Comparison of ENCODE assay signal across 14 cellular contexts in the genomic region with DNA sequence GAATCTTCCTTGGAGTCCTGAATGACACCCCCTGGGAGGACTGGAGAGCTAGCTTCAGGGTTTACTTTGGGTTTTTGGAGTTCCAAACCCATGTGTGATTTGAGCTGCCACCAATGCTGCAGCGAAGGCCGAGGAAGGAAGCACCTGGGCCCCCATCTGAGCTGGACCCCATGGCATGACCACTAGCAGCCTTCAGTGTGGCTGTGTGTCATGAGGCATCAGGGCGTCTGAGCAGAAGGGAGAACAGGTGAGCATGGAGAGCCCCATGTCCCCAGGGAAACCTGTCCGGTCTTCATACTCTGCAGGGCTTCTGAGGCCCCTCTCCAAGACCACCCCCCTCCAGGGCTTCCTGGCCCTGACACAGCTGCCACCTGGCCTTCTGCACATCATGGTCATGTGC.
"Had no signal": no experiment of that assay in that cellular context is flagged by ENCODE, and none has a peak within 500 bp of the region (broad histone marks: within the 10 kb centered on the region; RNA-seq: fewer than 3 reads in every experiment).

No MANE protein-coding gene starts in this region.

- H3K27me3 ChIP-seq: upper lobe of left lung, vagina had no signal

- H3K27ac ChIP-seq: coronary artery, heart left ventricle, psoas muscle, tibial artery, upper lobe of left lung, vagina had no signal

- H3K36me3 ChIP-seq: heart left ventricle, tibial artery, upper lobe of left lung, vagina had no signal

- DNase-seq: effector CD4-positive, alpha-beta T cell; heart left ventricle; hippocampal formation; midbrain; nephron progenitor cell; retina; stimulated activated CD4-positive, alpha-beta T cell treated with anti-CD3 and anti-CD28 coated beads, Interleukin-2, amount 100 ng/mL, for 48 hours; stimulated activated naive CD4-positive, alpha-beta T cell treated with Interleukin-2 at 50 U/mL for 16 hours had no signal

- H3K4me1 ChIP-seq: heart left ventricle, psoas muscle, vagina had no signal

- ATAC-seq: heart left ventricle, left lobe of liver, psoas muscle had no signal

- H3K4me3 ChIP-seq: coronary artery, heart left ventricle, psoas muscle, tibial artery, upper lobe of left lung, vagina had no signal

- H3K9me3 ChIP-seq: psoas muscle, tibial artery had no signal
